ENCODE assay signal across 24 cellular contexts in the genomic region with DNA sequence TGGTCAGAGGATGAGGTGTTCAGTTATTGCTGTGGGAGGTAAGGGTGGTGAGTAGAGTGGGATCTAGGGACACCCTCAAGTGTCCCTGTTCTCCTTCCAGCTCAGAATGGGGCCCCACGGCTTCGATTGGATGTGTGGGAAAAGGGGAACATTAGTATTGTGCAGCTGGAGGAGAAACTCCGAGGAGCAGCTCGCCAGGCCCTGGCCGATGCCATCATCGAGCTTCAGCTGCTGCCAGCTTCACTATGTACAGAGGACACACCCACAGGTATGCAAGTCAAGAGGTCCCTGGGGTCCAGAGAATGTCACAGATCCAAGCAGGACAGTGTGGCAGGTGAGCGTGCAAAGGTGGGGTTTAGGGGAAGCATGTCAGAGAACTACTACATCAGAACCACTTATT. TPM values are rescaled to one million over a fixed set of nuclear protein-coding genes. Genes with fewer than 3 reads are reported as not detected.
A peak's percentile ranks its signal among the peaks of the same experiment; 100 is the strongest.
DNase-seq lines count a peak whose midpoint lies in the region; ATAC-seq and TF ChIP-seq lines count a peak whose summit lies in the region.
"Had no signal": no experiment of that assay in that cellular context is flagged by ENCODE, and none has a peak within 500 bp of the region (broad histone marks: within the 10 kb centered on the region; RNA-seq: fewer than 3 reads in every experiment).

No MANE protein-coding gene starts in this region.

- ATAC-seq in GM18867 (IDR thresholded peaks at IDR 0.05; ENCODE audit: unreplicated experiment) (no peak), GM19328 (IDR thresholded peaks at IDR 0.05; ENCODE audit: unreplicated experiment) (no peak)
- ATAC-seq: activated CD8-positive, alpha-beta memory T cell treated with anti-CD3 and anti-CD28 coated beads, Interleukin-2, amount 10 ng/mL, durations not matched to agents 7 days and 5 days; CD8-positive, alpha-beta T cell; PC-3; stimulated activated naive B cell treated with anti-CD40 and anti-IgM and Interleukin-4, amounts not matched to agents 10 μg/mL and 1 μg/mL and 100 μg/mL, for 72 hours had no signal

- no peaks in the 10 kb centered on the region for H3K4me1 ChIP-seq in endodermal cell (ENCODE audit: control insufficient read depth, insufficient read depth, low read length)
- peaks cover 0 to 3% (median 0%) of the 10 kb centered on the region in 4 donors for H3K4me1 ChIP-seq in transverse colon
- H3K4me1 ChIP-seq: colonic mucosa, testis had no signal

- H3K36me3 ChIP-seq in endodermal cell (ENCODE audit: control insufficient read depth, insufficient read depth, low read length) (peaks cover 33% of the 10 kb centered on the region), transverse colon (peaks cover 0 to 9% (median 4%) of the 10 kb centered on the region in 4 donors)
- H3K36me3 ChIP-seq: colonic mucosa had no signal

- in situ Hi-C loops in transverse colon (cut with MboI; ENCODE audit: low pct_ligation_motif_present in 1 of 4, low pct_unique_long_range_greater_than_20kb in 1 of 4, low sequenced_read_pairs in 3 of 4) = loop anchor here in 1 of 4 donors (25.0 kb wide), 1 partner anchor 198 kb away; no protein-coding TSS in a partner anchor

- H3K27me3 ChIP-seq in endodermal cell (ENCODE audit: control insufficient read depth, insufficient read depth, low read length, poor library complexity, severe bottlenecking) (no peaks in the 10 kb centered on the region), transverse colon (no peaks in the 10 kb centered on the region)
- H3K27me3 ChIP-seq: colonic mucosa, testis had no signal

- intact Hi-C loops in activated naive CD4-positive, alpha-beta T cell treated with anti-CD3 and anti-CD28 coated beads for 36 hours (cut with micrococcal nuclease) = no loop called here
- intact Hi-C loops in transverse colon (cut with DNase I; ENCODE audit: low total_unique reads) = no loop called here

- no peak overlapping the region for H3K27ac Mint-ChIP-seq in activated naive CD4-positive, alpha-beta T cell treated with anti-CD3 and anti-CD28 coated beads for 36 hours
- no peak overlapping the region for H3K27ac Mint-ChIP-seq in endodermal cell
- H3K27ac Mint-ChIP-seq: activated CD4-positive, alpha-beta T cell treated with anti-CD3 and anti-CD28 coated beads, Interleukin-2, amount 10 ng/mL, durations not matched to agents 7 days and 5 days; activated CD8-positive, alpha-beta memory T cell treated with anti-CD3 and anti-CD28 coated beads, Interleukin-2, amount 10 ng/mL, durations not matched to agents 7 days and 5 days; activated T-helper 2 cell treated with anti-CD3 and anti-CD28 coated beads, Interferon-gamma antibody, Interleukin-2, Interleukin-4, amounts not matched to agents 10 μg/mL and 5 μg/mL and 100 μg/mL, durations not matched to agents 14 hours and 24 hours and 36 hours; CD8-positive, alpha-beta T cell had no signal

- H3K4me3 ChIP-seq in endodermal cell (ENCODE audit: low read length) (no peak overlapping the region), transverse colon (no peak overlapping the region)
- H3K4me3 ChIP-seq: colonic mucosa, GM23248, testis had no signal

- CTCF ChIA-PET in activated naive CD4-positive, alpha-beta T cell treated with anti-CD3 and anti-CD28 coated beads for 36 hours (lab: Charles Lee) = no interaction called here

- 91 to 100% methylated on average over 3 to 7 of the region's 7 CpGs for WGBS in endodermal cell (ENCODE audit: insufficient coverage in 1 of 2, insufficient read length in 1 of 2), 2 experiments
- 80 to 90% methylated on average over 1 to 7 of the region's 7 CpGs for WGBS in transverse colon (ENCODE audit: low coverage in 1 of 2), 2 donors

- no peak overlapping the region for H3K4me3 Mint-ChIP-seq in activated naive CD4-positive, alpha-beta T cell treated with anti-CD3 and anti-CD28 coated beads for 36 hours
- no peak overlapping the region for H3K4me3 Mint-ChIP-seq in endodermal cell
- H3K4me3 Mint-ChIP-seq: activated CD4-positive, alpha-beta T cell treated with anti-CD3 and anti-CD28 coated beads, Interleukin-2, amount 10 ng/mL, durations not matched to agents 7 days and 5 days; activated CD8-positive, alpha-beta memory T cell treated with anti-CD3 and anti-CD28 coated beads, Interleukin-2, amount 10 ng/mL, durations not matched to agents 7 days and 5 days; CD8-positive, alpha-beta T cell; stimulated activated naive B cell treated with anti-CD40 and anti-IgM and Interleukin-4, amounts not matched to agents 10 μg/mL and 1 μg/mL and 100 μg/mL, for 72 hours had no signal

- H3K27me3 Mint-ChIP-seq in activated naive CD4-positive, alpha-beta T cell treated with anti-CD3 and anti-CD28 coated beads for 36 hours (ENCODE audit: low read depth) = no peaks in the 10 kb centered on the region
- no peaks in the 10 kb centered on the region for H3K27me3 Mint-ChIP-seq in endodermal cell (ENCODE audit: insufficient read depth)
- H3K27me3 Mint-ChIP-seq: activated CD4-positive, alpha-beta T cell treated with anti-CD3 and anti-CD28 coated beads, Interleukin-2, amount 10 ng/mL, durations not matched to agents 7 days and 5 days; activated CD8-positive, alpha-beta memory T cell treated with anti-CD3 and anti-CD28 coated beads, Interleukin-2, amount 10 ng/mL, durations not matched to agents 7 days and 5 days; stimulated activated naive B cell treated with anti-CD40 and anti-IgM and Interleukin-4, amounts not matched to agents 10 μg/mL and 1 μg/mL and 100 μg/mL, for 72 hours had no signal

- peaks cover 10% of the 10 kb centered on the region for H3K36me3 Mint-ChIP-seq in activated naive CD4-positive, alpha-beta T cell treated with anti-CD3 and anti-CD28 coated beads for 36 hours (ENCODE audit: low read depth)
- H3K36me3 Mint-ChIP-seq in endodermal cell (ENCODE audit: low read depth) = peaks cover 61% of the 10 kb centered on the region

- no peaks in the 10 kb centered on the region for H3K4me1 Mint-ChIP-seq in activated naive CD4-positive, alpha-beta T cell treated with anti-CD3 and anti-CD28 coated beads for 36 hours (ENCODE audit: low read depth)
- H3K4me1 Mint-ChIP-seq in endodermal cell = peaks cover 4% of the 10 kb centered on the region
- H3K4me1 Mint-ChIP-seq: activated CD8-positive, alpha-beta memory T cell treated with anti-CD3 and anti-CD28 coated beads, Interleukin-2, amount 10 ng/mL, durations not matched to agents 7 days and 5 days; stimulated activated naive B cell treated with anti-CD40 and anti-IgM and Interleukin-4, amounts not matched to agents 10 μg/mL and 1 μg/mL and 100 μg/mL, for 72 hours had no signal

- TF ChIP-seq POLR2A in transverse colon (IDR thresholded peaks at IDR 0.05) = no peak

- no peak overlapping the region for H3K9ac ChIP-seq in endodermal cell (ENCODE audit: extremely low read depth, low read length, poor library complexity, severe bottlenecking)
- H3K9ac ChIP-seq: GM23248 had no signal

- no peaks in the 10 kb centered on the region for H3K9me3 ChIP-seq in endodermal cell (ENCODE audit: control insufficient read depth, low read length)
- H3K9me3 ChIP-seq in transverse colon = no peaks in the 10 kb centered on the region
- H3K9me3 ChIP-seq: colonic mucosa, testis had no signal

- peak; percentile 53 for DNase-seq in NCI-H1092 (lab: John Stamatoyannopoulos, UW)
- DNase-seq in NCI-H1092 treated with DMSO at 0.1 percent for 48 hours (lab: John Stamatoyannopoulos, UW) = no peak
- DNase-seq in activated naive CD4-positive, alpha-beta T cell treated with anti-CD3 and anti-CD28 coated beads for 36 hours = peak; percentile 1
- DNase-seq in activated naive CD4-positive, alpha-beta T cell (lab: John Stamatoyannopoulos, UW) = no peak
- DNase-seq in endodermal cell = peak; percentile 28
- DNase-seq in transverse colon = peak; percentile 5
- DNase-seq: 8988T; activated CD4-positive, alpha-beta T cell treated with anti-CD3 and anti-CD28 coated beads, Interleukin-2, amount 10 ng/mL, durations not matched to agents 7 days and 5 days; activated CD8-positive, alpha-beta memory T cell treated with anti-CD3 and anti-CD28 coated beads, Interleukin-2, amount 10 ng/mL, durations not matched to agents 7 days and 5 days; AML-193; CD8-positive, alpha-beta T cell; colonic mucosa; GM23248; NCI-H2081 treated with DMSO at 0.1 percent for 48 hours; NCI-H82; nucleus accumbens; PC-3; SIG-M5; small intestine; stimulated activated naive B cell treated with anti-CD40 and anti-IgM and Interleukin-4, amounts not matched to agents 10 μg/mL and 1 μg/mL and 100 μg/mL, for 72 hours; testis had no signal

- no peak for TF ChIP-seq EP300 in transverse colon (IDR thresholded peaks at IDR 0.05; ENCODE audit: low read depth)

- H3K27ac ChIP-seq in endodermal cell (ENCODE audit: low read depth, low read length) = no peak overlapping the region
- no peak overlapping the region for H3K27ac ChIP-seq in transverse colon
- H3K27ac ChIP-seq: colonic mucosa, GM23248 had no signal

- no peak for TF ChIP-seq CTCF in endodermal cell (conservative IDR thresholded peaks at IDR 0.05)
- TF ChIP-seq CTCF in transverse colon (IDR thresholded peaks at IDR 0.05) = no peak

- no peaks in the 10 kb centered on the region for H3K9me3 Mint-ChIP-seq in activated naive CD4-positive, alpha-beta T cell treated with anti-CD3 and anti-CD28 coated beads for 36 hours
- H3K9me3 Mint-ChIP-seq in endodermal cell = no peaks in the 10 kb centered on the region
- H3K9me3 Mint-ChIP-seq: activated CD4-positive, alpha-beta T cell treated with anti-CD3 and anti-CD28 coated beads, Interleukin-2, amount 10 ng/mL, durations not matched to agents 7 days and 5 days; activated T-helper 2 cell treated with anti-CD3 and anti-CD28 coated beads, Interferon-gamma antibody, Interleukin-2, Interleukin-4, amounts not matched to agents 10 μg/mL and 5 μg/mL and 100 μg/mL, durations not matched to agents 14 hours and 24 hours and 36 hours; CD8-positive, alpha-beta T cell; stimulated activated naive B cell treated with anti-CD40 and anti-IgM and Interleukin-4, amounts not matched to agents 10 μg/mL and 1 μg/mL and 100 μg/mL, for 72 hours had no signal

RNA-seq across cellular contexts. Expression of gene HYI, which starts 13.9 kb away (rescaled TPM):
- 1 to 10 TPM; 9.1 to 9.2 TPM for total RNA-seq in activated naive CD4-positive, alpha-beta T cell treated with anti-CD3 and anti-CD28 coated beads for 36 hours
- total RNA-seq in endodermal cell (10 to 100 TPM; 34.4 to 34.8 TPM), transverse colon (100 to 1,000 TPM in 3 of 4 donors, 10 to 100 TPM in 1; 71.1 to 126 (median 119) TPM)
- 29.7 TPM for polyA plus RNA-seq in endodermal cell (2013, experiment 1 of 2)
- polyA plus RNA-seq in endodermal cell (2013, experiment 2 of 2) = 25.6 TPM

RNA-seq across cellular contexts. Expression of gene SZT2, which starts 50.1 kb away (rescaled TPM):
- total RNA-seq in activated naive CD4-positive, alpha-beta T cell treated with anti-CD3 and anti-CD28 coated beads for 36 hours = 10 to 100 TPM; 26.6 to 28.2 TPM
- total RNA-seq in endodermal cell (10 to 100 TPM; 55.6 to 59.7 TPM), transverse colon (100 to 1,000 TPM in 2 of 4 donors, 10 to 100 TPM in 2; 43.1 to 106 (median 82.2) TPM)
- 13.6 TPM for polyA plus RNA-seq in endodermal cell (2013, experiment 1 of 2)
- polyA plus RNA-seq in endodermal cell (2013, experiment 2 of 2) = 12.3 TPM

RNA-seq across cellular contexts. Expression of gene MED8, which starts 50.2 kb away (rescaled TPM):
- total RNA-seq in activated naive CD4-positive, alpha-beta T cell treated with anti-CD3 and anti-CD28 coated beads for 36 hours = 10 to 100 TPM; 45.8 to 45.9 TPM
- total RNA-seq in endodermal cell (10 to 100 TPM; 16.1 to 18.8 TPM), transverse colon (10 to 100 TPM; 12.7 to 41.9 (median 25.0) TPM)
- 21.9 TPM for polyA plus RNA-seq in endodermal cell (2013, experiment 1 of 2)
- 20.6 TPM for polyA plus RNA-seq in endodermal cell (2013, experiment 2 of 2)

Comparison
In these comparisons a context has a peak if more than half of its experiments do, and no peak if none do; other contexts are left out.
1. DNase-seq: peak in NCI-H1092 (single experiment), activated naive CD4-positive, alpha-beta T cell treated with anti-CD3 and anti-CD28 coated beads for 36 hours (single experiment), endodermal cell (single experiment) and transverse colon (single experiment); none in NCI-H1092 treated with DMSO at 0.1 percent for 48 hours (single experiment) and activated naive CD4-positive, alpha-beta T cell (0 of 4).